In the genomic region with DNA sequence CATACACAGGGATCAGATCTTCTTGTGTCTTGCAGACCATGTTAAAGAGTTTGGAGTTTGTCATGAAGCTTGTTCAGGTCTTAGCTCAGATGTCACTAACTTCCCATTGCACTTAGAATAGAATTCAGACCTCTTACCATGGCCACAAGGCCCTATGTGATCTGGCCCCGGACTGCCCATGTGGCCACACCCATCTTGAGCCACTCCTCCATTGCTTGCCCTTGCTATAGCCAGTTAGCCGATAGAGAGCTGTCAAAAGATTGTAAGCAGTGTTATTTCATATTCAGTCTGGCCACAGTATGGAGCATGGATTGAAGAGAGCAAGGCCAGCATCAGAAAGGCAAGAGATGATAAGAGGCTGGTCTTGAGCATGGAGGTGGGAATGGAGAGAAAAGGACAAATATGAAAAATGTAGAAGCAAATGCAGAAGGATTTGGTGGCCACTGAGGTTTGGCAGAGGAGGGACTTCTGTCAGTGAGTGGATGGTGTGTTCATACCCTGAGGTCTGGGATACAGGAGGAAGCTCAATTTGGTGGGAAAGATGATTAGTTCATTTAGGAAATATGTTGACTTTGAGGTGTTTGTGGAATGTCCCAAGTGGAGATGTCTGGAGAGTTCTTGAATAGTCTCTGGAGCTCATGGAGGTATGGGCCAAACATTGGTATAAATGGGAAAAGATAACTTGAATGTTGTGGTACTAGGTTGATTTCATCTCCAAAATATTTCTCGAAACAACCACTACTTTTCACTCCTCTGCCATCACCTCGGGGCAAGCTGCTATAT, we compare ENCODE assay signal across 22 cellular contexts. TPM values are rescaled to one million over a fixed set of nuclear protein-coding genes. Genes with fewer than 3 reads are reported as not detected.
DNase-seq lines count a peak whose midpoint lies in the region; ATAC-seq and TF ChIP-seq lines count a peak whose summit lies in the region.
"Had no signal": no experiment of that assay in that cellular context is flagged by ENCODE, and none has a peak within 500 bp of the region (broad histone marks: within the 10 kb centered on the region; RNA-seq: fewer than 3 reads in every experiment).

No MANE protein-coding gene starts in this region.

- no peak for ATAC-seq in activated naive CD8-positive, alpha-beta T cell treated with anti-CD3 and anti-CD28 coated beads, Interleukin-2, amount 50 U/mL, for 24 hours
- ATAC-seq in effector memory CD8-positive, alpha-beta T cell (replicated peaks), result no peak
- ATAC-seq in HG03196 (IDR thresholded peaks at IDR 0.05; ENCODE audit: unreplicated experiment), result no peak
- ATAC-seq in activated CD8-positive, alpha-beta T cell treated with anti-CD3 and anti-CD28 coated beads, Interleukin-2, amount 10 ng/mL, durations not matched to agents 7 days and 5 days, result no peak
- ATAC-seq: left ventricle myocardium superior, WTC11 had no signal

- no peaks in the 10 kb centered on the region for H3K9me3 ChIP-seq in colonic mucosa
- H3K9me3 ChIP-seq: right atrium auricular region, uterus had no signal

- CTCF ChIA-PET in activated CD8-positive, alpha-beta T cell treated with anti-CD3 and anti-CD28 coated beads, Interleukin-2, amount 10 ng/mL, durations not matched to agents 7 days and 5 days (lab: Charles Lee), result interaction anchor here (0.7 to 5.5 kb wide), 5 partner anchors 10 to 211 kb away, joined by 3 to 17 read pairs (median 3); partner anchors contain the start of genes BOLA3 and DGUOK

- no peaks in the 10 kb centered on the region for H3K27me3 ChIP-seq in colonic mucosa
- H3K27me3 ChIP-seq: right atrium auricular region, uterus had no signal

- no peak overlapping the region for H3K4me3 Mint-ChIP-seq in activated naive CD8-positive, alpha-beta T cell
- H3K4me3 Mint-ChIP-seq in activated naive CD8-positive, alpha-beta T cell treated with anti-CD3 and anti-CD28 coated beads, Interleukin-2, amount 50 U/mL, for 24 hours, result no peak overlapping the region
- H3K4me3 Mint-ChIP-seq in effector memory CD8-positive, alpha-beta T cell, result no peak overlapping the region
- H3K4me3 Mint-ChIP-seq in progenitor cell of endocrine pancreas (ENCODE audit: low read depth), result no peak overlapping the region
- H3K4me3 Mint-ChIP-seq in activated CD8-positive, alpha-beta T cell treated with anti-CD3 and anti-CD28 coated beads, Interleukin-2, amount 10 ng/mL, durations not matched to agents 7 days and 5 days, result no peak overlapping the region
- H3K4me3 Mint-ChIP-seq: activated CD4-positive, alpha-beta memory T cell treated with anti-CD3 and anti-CD28 coated beads for 36 hours; WTC11 had no signal

- no peaks in the 10 kb centered on the region for H3K36me3 ChIP-seq in colonic mucosa
- H3K36me3 ChIP-seq: uterus had no signal

- peak overlapping the region; percentile 47 for H3K27ac Mint-ChIP-seq in activated naive CD8-positive, alpha-beta T cell
- H3K27ac Mint-ChIP-seq in activated naive CD8-positive, alpha-beta T cell treated with anti-CD3 and anti-CD28 coated beads, Interleukin-2, amount 50 U/mL, for 24 hours, result no peak overlapping the region
- H3K27ac Mint-ChIP-seq in effector memory CD8-positive, alpha-beta T cell, result peak overlapping the region; percentile 62 to 83
- H3K27ac Mint-ChIP-seq in progenitor cell of endocrine pancreas, result peak overlapping the region; percentile 2
- no peak overlapping the region for H3K27ac Mint-ChIP-seq in activated CD8-positive, alpha-beta T cell treated with anti-CD3 and anti-CD28 coated beads, Interleukin-2, amount 10 ng/mL, durations not matched to agents 7 days and 5 days
- H3K27ac Mint-ChIP-seq: activated CD4-positive, alpha-beta memory T cell treated with anti-CD3 and anti-CD28 coated beads for 36 hours had no signal

- DNase-seq in activated naive CD8-positive, alpha-beta T cell treated with anti-CD3 and anti-CD28 coated beads, Interleukin-2, amount 50 U/mL, for 24 hours, result no peak
- peak; percentile 30 for DNase-seq in RPMI7951 (ENCODE audit: low read depth)
- no peak for DNase-seq in effector memory CD8-positive, alpha-beta T cell
- DNase-seq in progenitor cell of endocrine pancreas (ENCODE audit: low spot score, unreplicated experiment), result no peak
- no peak for DNase-seq in colonic mucosa
- no peak for DNase-seq in activated CD8-positive, alpha-beta T cell treated with anti-CD3 and anti-CD28 coated beads, Interleukin-2, amount 10 ng/mL, durations not matched to agents 7 days and 5 days
- DNase-seq: activated CD4-positive, alpha-beta memory T cell treated with anti-CD3 and anti-CD28 coated beads for 36 hours; activated T-cell treated with anti-CD3 and anti-CD28 coated beads for 4 hours; aorta; KG1; left ventricle myocardium superior; NCI-H2029; occipital lobe; PC-9; substantia nigra; uterus had no signal

- no peaks in the 10 kb centered on the region for H3K4me1 ChIP-seq in colonic mucosa

- peaks cover 85% of the 10 kb centered on the region for H3K4me1 Mint-ChIP-seq in activated naive CD8-positive, alpha-beta T cell (ENCODE audit: low read depth)
- H3K4me1 Mint-ChIP-seq in activated naive CD8-positive, alpha-beta T cell treated with anti-CD3 and anti-CD28 coated beads, Interleukin-2, amount 50 U/mL, for 24 hours, result peaks cover 79% of the 10 kb centered on the region
- peaks cover 39 to 68% of the 10 kb centered on the region in 2 donors for H3K4me1 Mint-ChIP-seq in effector memory CD8-positive, alpha-beta T cell (ENCODE audit: low read depth in 2 of 2)
- H3K4me1 Mint-ChIP-seq in progenitor cell of endocrine pancreas (ENCODE audit: low read depth), result peaks cover 5% of the 10 kb centered on the region
- peaks cover 55% of the 10 kb centered on the region for H3K4me1 Mint-ChIP-seq in activated CD8-positive, alpha-beta T cell treated with anti-CD3 and anti-CD28 coated beads, Interleukin-2, amount 10 ng/mL, durations not matched to agents 7 days and 5 days (ENCODE audit: low read depth)

- intact Hi-C loops in colonic mucosa (cut with DNase I), result no loop called here

- TF ChIP-seq CTCF in progenitor cell of endocrine pancreas (IDR thresholded peaks at IDR 0.05; ENCODE audit: unreplicated experiment) (no peak), colonic mucosa (IDR thresholded peaks at IDR 0.05) (no peak)

- H3K36me3 Mint-ChIP-seq in activated naive CD8-positive, alpha-beta T cell, result peaks cover 10% of the 10 kb centered on the region
- peaks cover 54% of the 10 kb centered on the region for H3K36me3 Mint-ChIP-seq in activated naive CD8-positive, alpha-beta T cell treated with anti-CD3 and anti-CD28 coated beads, Interleukin-2, amount 50 U/mL, for 24 hours (ENCODE audit: low read depth)
- H3K36me3 Mint-ChIP-seq in effector memory CD8-positive, alpha-beta T cell (ENCODE audit: insufficient read depth), result peaks cover 30% of the 10 kb centered on the region
- H3K36me3 Mint-ChIP-seq in progenitor cell of endocrine pancreas (ENCODE audit: insufficient read depth), result peaks cover 5% of the 10 kb centered on the region
- H3K36me3 Mint-ChIP-seq in activated CD8-positive, alpha-beta T cell treated with anti-CD3 and anti-CD28 coated beads, Interleukin-2, amount 10 ng/mL, durations not matched to agents 7 days and 5 days (ENCODE audit: low read depth), result peaks cover 62% of the 10 kb centered on the region

- POLR2A ChIA-PET in activated CD8-positive, alpha-beta T cell treated with anti-CD3 and anti-CD28 coated beads, Interleukin-2, amount 10 ng/mL, durations not matched to agents 7 days and 5 days (lab: Charles Lee), result interaction anchor here (0.9 to 3.0 kb wide), 3 partner anchors 10 to 34 kb away, joined by 3 to 12 read pairs (median 3); partner anchors contain the start of gene DGUOK

- no peak overlapping the region for H3K9ac ChIP-seq in colonic mucosa (ENCODE audit: low read depth in 2 of 2, low read length in 2 of 2)

- H3K27ac ChIP-seq in colonic mucosa, result no peak overlapping the region
- H3K27ac ChIP-seq: PC-9, right atrium auricular region, uterus had no signal

- no peaks in the 10 kb centered on the region for H3K27me3 Mint-ChIP-seq in activated naive CD8-positive, alpha-beta T cell
- H3K27me3 Mint-ChIP-seq in activated naive CD8-positive, alpha-beta T cell treated with anti-CD3 and anti-CD28 coated beads, Interleukin-2, amount 50 U/mL, for 24 hours, result no peaks in the 10 kb centered on the region
- H3K27me3 Mint-ChIP-seq in effector memory CD8-positive, alpha-beta T cell, result no peaks in the 10 kb centered on the region
- no peaks in the 10 kb centered on the region for H3K27me3 Mint-ChIP-seq in progenitor cell of endocrine pancreas
- no peaks in the 10 kb centered on the region for H3K27me3 Mint-ChIP-seq in activated CD8-positive, alpha-beta T cell treated with anti-CD3 and anti-CD28 coated beads, Interleukin-2, amount 10 ng/mL, durations not matched to agents 7 days and 5 days (ENCODE audit: low read depth)
- H3K27me3 Mint-ChIP-seq: activated CD4-positive, alpha-beta memory T cell treated with anti-CD3 and anti-CD28 coated beads for 36 hours had no signal

- H3K4me3 ChIP-seq in colonic mucosa, result no peak overlapping the region
- H3K4me3 ChIP-seq: PC-9, right atrium auricular region, uterus had no signal

- H3K9me3 Mint-ChIP-seq in activated naive CD8-positive, alpha-beta T cell (ENCODE audit: low read depth), result no peaks in the 10 kb centered on the region
- no peaks in the 10 kb centered on the region for H3K9me3 Mint-ChIP-seq in activated naive CD8-positive, alpha-beta T cell treated with anti-CD3 and anti-CD28 coated beads, Interleukin-2, amount 50 U/mL, for 24 hours
- H3K9me3 Mint-ChIP-seq in effector memory CD8-positive, alpha-beta T cell, result no peaks in the 10 kb centered on the region
- H3K9me3 Mint-ChIP-seq in progenitor cell of endocrine pancreas (ENCODE audit: low read depth), result no peaks in the 10 kb centered on the region
- H3K9me3 Mint-ChIP-seq in activated CD8-positive, alpha-beta T cell treated with anti-CD3 and anti-CD28 coated beads, Interleukin-2, amount 10 ng/mL, durations not matched to agents 7 days and 5 days (ENCODE audit: insufficient read depth), result no peaks in the 10 kb centered on the region
- H3K9me3 Mint-ChIP-seq: activated CD4-positive, alpha-beta memory T cell treated with anti-CD3 and anti-CD28 coated beads for 36 hours; WTC11 had no signal

RNA-seq across cellular contexts. Expression of gene DGUOK, which starts 10.6 kb away (rescaled TPM):
- 161 and 169 TPM in 2 replicates for total RNA-seq in RPMI7951 (2014; rRNA removed; shearing (Covaris generic))
- 63.8 and 66.9 TPM in 2 replicates for total RNA-seq in progenitor cell of endocrine pancreas
- 10 to 100 TPM; 55.0 to 56.3 TPM for total RNA-seq in colonic mucosa
- total RNA-seq in activated CD8-positive, alpha-beta T cell treated with anti-CD3 and anti-CD28 coated beads, Interleukin-2, amount 10 ng/mL, durations not matched to agents 7 days and 5 days, result 10 to 100 TPM; 71.5 to 72.1 TPM

RNA-seq across cellular contexts. Expression of gene ACTG2, which starts 44.5 kb away (rescaled TPM):
- 2.0 and 2.9 TPM in 2 replicates for total RNA-seq in RPMI7951 (2014; rRNA removed; shearing (Covaris generic))
- 0.19 and 0.31 TPM in 2 replicates for total RNA-seq in progenitor cell of endocrine pancreas
- 1,000 to 10,000 TPM in 1 of 2 donors, 10 to 100 TPM in 1; 25.4 to 1,198 TPM for total RNA-seq in colonic mucosa
- under 1 TPM in 1 of 2 experiments, not detected in 1; 0.81 TPM for total RNA-seq in activated CD8-positive, alpha-beta T cell treated with anti-CD3 and anti-CD28 coated beads, Interleukin-2, amount 10 ng/mL, durations not matched to agents 7 days and 5 days
- total RNA-seq: A172; activated CD4-positive, alpha-beta memory T cell treated with anti-CD3 and anti-CD28 coated beads for 36 hours; PC-9; T-helper 2 cell treated with Interferon-gamma antibody and Interleukin-4, amounts not matched to agents 100 ng/mL and 5 ng/mL, for 36 hours had no signal

RNA-seq across cellular contexts. Expression of gene TET3, which starts 47.4 kb away (rescaled TPM):
- total RNA-seq in RPMI7951 (2014; rRNA removed; shearing (Covaris generic)), result 3.4 and 3.6 TPM in 2 replicates
- total RNA-seq in progenitor cell of endocrine pancreas (38.2 and 40.7 TPM in 2 replicates), colonic mucosa (10 to 100 TPM; 17.8 to 22.9 TPM)
- 10 to 100 TPM; 20.4 to 20.9 TPM for total RNA-seq in activated CD8-positive, alpha-beta T cell treated with anti-CD3 and anti-CD28 coated beads, Interleukin-2, amount 10 ng/mL, durations not matched to agents 7 days and 5 days

Comparison
In these comparisons a context has a peak if more than half of its experiments do, and no peak if none do; other contexts are left out.
1. H3K27ac Mint-ChIP-seq: peak in activated naive CD8-positive, alpha-beta T cell (single experiment), effector memory CD8-positive, alpha-beta T cell (2 of 2) and progenitor cell of endocrine pancreas (single experiment); none in activated naive CD8-positive, alpha-beta T cell treated with anti-CD3 and anti-CD28 coated beads, Interleukin-2, amount 50 U/mL, for 24 hours (single experiment) and activated CD8-positive, alpha-beta T cell treated with anti-CD3 and anti-CD28 coated beads, Interleukin-2, amount 10 ng/mL, durations not matched to agents 7 days and 5 days (single experiment).